ENCODE assay signal across 8 cellular contexts in the genomic region with DNA sequence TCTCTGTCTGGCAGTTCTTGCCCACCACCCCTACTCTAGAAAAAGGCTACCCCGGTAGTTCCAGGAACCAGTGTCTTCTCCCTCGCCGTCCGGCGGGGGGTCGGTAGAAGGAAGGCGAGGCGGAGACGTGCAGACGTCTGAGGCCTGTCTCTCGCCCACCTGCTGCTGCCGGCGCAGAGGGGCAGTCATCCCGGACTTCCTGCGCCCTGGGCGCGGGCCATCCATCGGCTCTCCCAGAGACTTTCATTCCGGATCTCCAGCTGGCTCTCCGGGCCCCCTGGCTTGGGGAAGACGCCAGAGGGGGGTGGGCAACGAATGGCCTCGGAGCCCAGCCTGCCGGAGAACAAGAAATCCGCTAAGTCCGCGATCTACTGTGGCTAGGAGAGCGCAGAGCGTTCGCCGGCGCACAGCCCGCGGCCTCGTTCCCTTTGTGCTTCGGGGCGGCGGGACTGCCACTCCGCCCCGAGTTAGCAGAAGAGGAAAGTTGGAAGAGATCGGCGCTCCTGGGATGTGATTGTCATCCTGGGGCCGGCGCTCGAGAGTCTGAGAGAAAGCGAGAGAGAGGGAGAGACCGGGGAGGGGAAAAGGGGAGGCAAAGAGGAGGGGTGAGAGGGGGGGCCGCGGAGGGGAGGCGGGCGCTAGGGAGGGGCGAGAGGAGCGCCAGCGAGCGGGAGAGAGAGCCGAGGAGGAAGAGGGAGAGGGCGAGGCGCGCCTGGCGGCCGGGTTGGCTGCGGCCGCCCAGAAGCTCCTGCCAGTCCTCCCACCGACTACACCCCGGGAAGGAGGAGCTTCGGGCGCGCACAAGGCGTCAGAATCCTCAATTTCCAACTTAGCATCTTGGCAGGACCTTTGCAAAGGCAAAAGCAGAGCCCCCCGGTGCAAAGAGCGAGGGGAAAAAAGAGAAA. TPM values are rescaled to one million over a fixed set of nuclear protein-coding genes. Genes with fewer than 3 reads are reported as not detected.
A peak's percentile ranks its signal among the peaks of the same experiment; 100 is the strongest.
DNase-seq lines count a peak whose midpoint lies in the region; ATAC-seq and TF ChIP-seq lines count a peak whose summit lies in the region.

A gene (plus strand): TSS at position 832 of the 905 bp plus-strand sequence. CDS start 334 bp downstream, outside the sequence.

- H3K9me3 Mint-ChIP-seq in CD4-positive, alpha-beta memory T cell: peaks cover 0 to 33% (median 22%) of the 10 kb centered on the region in 8 donors

- no peaks in the 10 kb centered on the region for H3K9me3 ChIP-seq in CD4-positive, alpha-beta memory T cell (ENCODE audit: control insufficient read depth in 1 of 2, low read length in 2 of 2)
- H3K9me3 ChIP-seq in mucosa of descending colon: no peaks in the 10 kb centered on the region

- peak; percentile 71 for ATAC-seq in mucosa of descending colon
- no peak for ATAC-seq in GM19035 (IDR thresholded peaks at IDR 0.05; ENCODE audit: unreplicated experiment)

- peaks cover 42% of the 10 kb centered on the region for H3K27me3 ChIP-seq in CD4-positive, alpha-beta memory T cell (ENCODE audit: insufficient read depth, low read length)

- CTCF ChIA-PET in CD4-positive, alpha-beta memory T cell (lab: Charles Lee; ENCODE audit: partially characterized antibody): no interaction called here
- CTCF ChIA-PET in HEK293T (lab: Yijun Ruan, JAX): interaction anchor here (0.6 kb wide), 1 partner anchor 829 kb away, joined by 4 read pairs; no protein-coding TSS in a partner anchor

- no peaks in the 10 kb centered on the region for H3K36me3 ChIP-seq in CD4-positive, alpha-beta memory T cell (ENCODE audit: insufficient read depth, low read length)
- H3K36me3 ChIP-seq in mucosa of descending colon (ENCODE audit: low read depth): no peaks in the 10 kb centered on the region

- H3K4me1 ChIP-seq in CD4-positive, alpha-beta memory T cell (ENCODE audit: insufficient read depth, low read length): peaks cover 29% of the 10 kb centered on the region
- peaks cover 19% of the 10 kb centered on the region for H3K4me1 ChIP-seq in mucosa of descending colon (ENCODE audit: low read depth)

- H3K36me3 Mint-ChIP-seq in CD4-positive, alpha-beta memory T cell: peaks cover 0 to 11% of the 10 kb centered on the region in 2 donors

- H3K27ac ChIP-seq in CD4-positive, alpha-beta memory T cell (ENCODE audit: low read depth, low read length): no peak within 1 kb of the TSS

- peak within 1 kb of the TSS; percentile 11 to 60 for H3K4me3 ChIP-seq in CD4-positive, alpha-beta memory T cell (ENCODE audit: low read length in 2 of 2)
- peak within 1 kb of the TSS; percentile 46 for H3K4me3 ChIP-seq in WI38 (ENCODE audit: low read depth, low read length)
- no peak within 1 kb of the TSS for H3K4me3 ChIP-seq in mucosa of descending colon

- no peak for TF ChIP-seq POLR2A in erythroblast (IDR thresholded peaks at IDR 0.05; ENCODE audit: low read length)

- H3K27me3 Mint-ChIP-seq in CD4-positive, alpha-beta memory T cell: peaks cover 42 to 49% of the 10 kb centered on the region in 2 donors

- no peak for TF ChIP-seq CTCF in WI38 (IDR thresholded peaks at IDR 0.05; ENCODE audit: low read depth, low read length)
- no peak for TF ChIP-seq CTCF in mucosa of descending colon (IDR thresholded peaks at IDR 0.05)

- POLR2A ChIA-PET in CD4-positive, alpha-beta memory T cell (lab: Charles Lee; ENCODE audit: partially characterized antibody): no interaction called here
- POLR2A ChIA-PET in HEK293T (lab: Yijun Ruan, JAX): interaction anchor here (0.9 to 2.2 kb wide), 5 partner anchors 11 to 301 kb away, joined by 3 to 5 read pairs (median 3); no protein-coding TSS in a partner anchor

- DNase-seq in CD4-positive, alpha-beta memory T cell: peak in 3 of 5 donors; percentile 20 to 25 (median 20)
- peak; percentile 80 for DNase-seq in HEK293T (ENCODE audit: extremely low spot score)
- DNase-seq in NCI-H345 (lab: John Stamatoyannopoulos, UW): peak; percentile 92
- peak; percentile 86 to 89 for DNase-seq in erythroblast (lab: John Stamatoyannopoulos, UW)
- DNase-seq in mucosa of descending colon: peak; percentile 71 to 82 (median 80)
- DNase-seq in superior temporal gyrus (ENCODE audit: extremely low spot score): peak; percentile 54

- intact Hi-C loops in CD4-positive, alpha-beta memory T cell (cut with micrococcal nuclease): no loop called here
- intact Hi-C loops in mucosa of descending colon (cut with DNase I, micrococcal nuclease): no loop called here

- peak within 1 kb of the TSS; percentile 80 to 97 (median 94) for H3K4me3 Mint-ChIP-seq in CD4-positive, alpha-beta memory T cell

- peak within 1 kb of the TSS; percentile 61 to 88 (median 84) for H3K27ac Mint-ChIP-seq in CD4-positive, alpha-beta memory T cell

- H3K4me1 Mint-ChIP-seq in CD4-positive, alpha-beta memory T cell: peaks cover 20 to 39% (median 29%) of the 10 kb centered on the region in 4 donors

TF ChIP-seq in HEK293T, 16 proteins besides CTCF, POLR2A, EP300 and RAD21:
- TF ChIP-seq SUZ12 (IDR thresholded peaks at IDR 0.05) (no peak), CTBP1 (IDR thresholded peaks at IDR 0.05; ENCODE audit: borderline replicate concordance) (no peak), NFRKB (IDR thresholded peaks at IDR 0.05) (no peak), SP1 (IDR thresholded peaks at IDR 0.05) (no peak), ELF4 (IDR thresholded peaks at IDR 0.05) (no peak), ZNF384 (IDR thresholded peaks at IDR 0.05) (no peak), FOXA1 (IDR thresholded peaks at IDR 0.05) (no peak)
- TF ChIP-seq, protein P1, sequence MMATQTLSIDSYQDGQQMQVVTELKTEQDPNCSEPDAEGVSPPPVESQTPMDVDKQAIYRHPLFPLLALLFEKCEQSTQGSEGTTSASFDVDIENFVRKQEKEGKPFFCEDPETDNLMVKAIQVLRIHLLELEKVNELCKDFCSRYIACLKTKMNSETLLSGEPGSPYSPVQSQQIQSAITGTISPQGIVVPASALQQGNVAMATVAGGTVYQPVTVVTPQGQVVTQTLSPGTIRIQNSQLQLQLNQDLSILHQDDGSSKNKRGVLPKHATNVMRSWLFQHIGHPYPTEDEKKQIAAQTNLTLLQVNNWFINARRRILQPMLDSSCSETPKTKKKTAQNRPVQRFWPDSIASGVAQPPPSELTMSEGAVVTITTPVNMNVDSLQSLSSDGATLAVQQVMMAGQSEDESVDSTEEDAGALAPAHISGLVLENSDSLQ (IDR thresholded peaks at IDR 0.05): peak; percentile 63

RNA-seq across cellular contexts. Expression of the gene that starts here (rescaled TPM):
- total RNA-seq in CD4-positive, alpha-beta memory T cell: not detected
- under 1 TPM in 1 of 2 donors, not detected in 1; 0.10 TPM for polyA plus RNA-seq in CD4-positive, alpha-beta memory T cell
- total RNA-seq in mucosa of descending colon: not detected

Comparison
In these comparisons a context has a peak if more than half of its experiments do, and no peak if none do; other contexts are left out.
1. Peak in DNase-seq and H3K4me3 ChIP-seq in CD4-positive, alpha-beta memory T cell; RNA of the gene not detected or under 1 TPM.
2. Peak in DNase-seq and ATAC-seq in mucosa of descending colon; RNA of the gene not detected or under 1 TPM.
3. DNase-seq: peak in every context shown above with its lines; median percentile 92 in NCI-H345; 88 in erythroblast; 80 in HEK293T; 80 in mucosa of descending colon; 54 in superior temporal gyrus; 20 in CD4-positive, alpha-beta memory T cell.